In genomic region chr7:5997210-5997808, GRCh38 we compare ENCODE assay signal across 9 cellular contexts. TPM values are rescaled to one million over a fixed set of nuclear protein-coding genes. Genes with fewer than 3 reads are reported as not detected.
DNase-seq lines count a peak whose midpoint lies in the region.
"Had no signal": no experiment of that assay in that cellular context is flagged by ENCODE, and none has a peak within 500 bp of the region (broad histone marks: within the 10 kb centered on the region; RNA-seq: fewer than 3 reads in every experiment).

No MANE protein-coding gene starts in this region.

- H3K4me3 ChIP-seq in MG63: no peak overlapping the region
- H3K4me3 ChIP-seq in SJCRH30: no peak overlapping the region
- H3K4me3 ChIP-seq: BLaER1 treated with 17β-estradiol and CSF1 and Interleukin-3, amounts not matched to agents 10 nM and 100 nM had no signal

- H3K27me3 ChIP-seq in MG63 (no peaks in the 10 kb centered on the region), SJCRH30 (no peaks in the 10 kb centered on the region)
- H3K27me3 ChIP-seq: BLaER1 treated with 17β-estradiol and CSF1 and Interleukin-3, amounts not matched to agents 10 nM and 100 nM had no signal

- peaks cover 16% of the 10 kb centered on the region for H3K4me1 ChIP-seq in SJCRH30
- H3K4me1 ChIP-seq: BLaER1 treated with 17β-estradiol and CSF1 and Interleukin-3, amounts not matched to agents 10 nM and 100 nM had no signal

- DNase-seq in NCI-H1436 (lab: John Stamatoyannopoulos, UW) (peak; percentile 58), NCI-H1436 treated with DMSO at 0.1 percent for 48 hours (lab: John Stamatoyannopoulos, UW) (no peak), MG63 (peak; percentile 31), SJCRH30 (peak; percentile 61 to 80), brain pericyte (ENCODE audit: low read depth, low spot score) (peak; percentile 33), iPS-NIHi7 (ENCODE audit: extremely low spot score) (peak; percentile 50), mesenteric fat pad (ENCODE audit: low spot score) (no peak)
- DNase-seq in stimulated activated CD4-positive, alpha-beta T cell treated with anti-CD3 and anti-CD28 coated beads, TNF-alpha, amount 100 ng/mL, for 4 hours (ENCODE audit: low read depth in 3 of 3): peak in 2 of 3 experiments; percentile 13 to 35

- H3K9me3 ChIP-seq in MG63 (no peaks in the 10 kb centered on the region), SJCRH30 (replicated peaks) (no peaks in the 10 kb centered on the region)
- H3K9me3 ChIP-seq: BLaER1 treated with 17β-estradiol and CSF1 and Interleukin-3, amounts not matched to agents 10 nM and 100 nM had no signal

- peaks cover 34% of the 10 kb centered on the region for H3K36me3 ChIP-seq in MG63
- peaks cover 14% of the 10 kb centered on the region for H3K36me3 ChIP-seq in SJCRH30

- no peak overlapping the region for H3K27ac ChIP-seq in SJCRH30
- H3K27ac ChIP-seq: BLaER1 treated with 17β-estradiol and CSF1 and Interleukin-3, amounts not matched to agents 10 nM and 100 nM had no signal

RNA-seq across cellular contexts. Expression of gene PMS2, which starts 11.5 kb away (rescaled TPM):
- 11.9 and 16.5 TPM in 2 replicates for total RNA-seq in MG63 (2014; rRNA removed; shearing (Covaris generic); ENCODE audit: low replicate concordance)
- 15.4 and 18.4 TPM in 2 replicates for total RNA-seq in SJCRH30 (2014; rRNA removed; shearing (Covaris generic))
- total RNA-seq in mesenteric fat pad: 11.0 TPM

RNA-seq across cellular contexts. Expression of gene AIMP2, which starts 11.8 kb away (rescaled TPM):
- total RNA-seq in MG63 (2014; rRNA removed; shearing (Covaris generic); ENCODE audit: low replicate concordance): 88.9 and 121 TPM in 2 replicates
- 67.5 and 72.6 TPM in 2 replicates for total RNA-seq in SJCRH30 (2014; rRNA removed; shearing (Covaris generic))
- 36.8 TPM for total RNA-seq in mesenteric fat pad

RNA-seq across cellular contexts. Expression of gene RSPH10B, which starts 26.8 kb away (rescaled TPM):
- not detected in 2 replicates for total RNA-seq in MG63 (2014; rRNA removed; shearing (Covaris generic); ENCODE audit: low replicate concordance)
- 0.18 TPM in 1 of 2 replicates, not detected in the other for total RNA-seq in SJCRH30 (2014; rRNA removed; shearing (Covaris generic))
- not detected for total RNA-seq in mesenteric fat pad

RNA-seq across cellular contexts. Expression of gene ANKRD61, which starts 33.9 kb away (rescaled TPM):
- total RNA-seq in MG63 (2014; rRNA removed; shearing (Covaris generic); ENCODE audit: low replicate concordance): not detected in 2 replicates
- 0.23 and 0.63 TPM in 2 replicates for total RNA-seq in SJCRH30 (2014; rRNA removed; shearing (Covaris generic))
- 0.45 TPM for total RNA-seq in mesenteric fat pad

Comparison
In these comparisons a context has a peak if more than half of its experiments do, and no peak if none do; other contexts are left out.
1. DNase-seq: peak in NCI-H1436 (single experiment), MG63 (single experiment), SJCRH30 (2 of 2), brain pericyte (single experiment), iPS-NIHi7 (single experiment) and stimulated activated CD4-positive, alpha-beta T cell treated with anti-CD3 and anti-CD28 coated beads, TNF-alpha, amount 100 ng/mL, for 4 hours (2 of 3); none in NCI-H1436 treated with DMSO at 0.1 percent for 48 hours (single experiment) and mesenteric fat pad (single experiment).